11 cellular contexts compared by ENCODE assay signal in genomic region chr4:78707268-78707667, GRCh38.
DNase-seq lines count a peak whose midpoint lies in the region; ATAC-seq and TF ChIP-seq lines count a peak whose summit lies in the region.
"Had no signal": no experiment of that assay in that cellular context is flagged by ENCODE, and none has a peak within 500 bp of the region (broad histone marks: within the 10 kb centered on the region; RNA-seq: fewer than 3 reads in every experiment).

No MANE protein-coding gene starts in this region.

- ATAC-seq in GM19438 (IDR thresholded peaks at IDR 0.05; ENCODE audit: low read depth, unreplicated experiment) (peak; percentile 44), HG03354 (IDR thresholded peaks at IDR 0.05; ENCODE audit: poor library complexity, severe bottlenecking, unreplicated experiment) (peak; percentile 54), HG03565 (IDR thresholded peaks at IDR 0.05; ENCODE audit: unreplicated experiment) (no peak), HG02840 (IDR thresholded peaks at IDR 0.05; ENCODE audit: low FRiP score, unreplicated experiment) (no peak), GM19395 (IDR thresholded peaks at IDR 0.05; ENCODE audit: unreplicated experiment) (no peak), GM18870 (IDR thresholded peaks at IDR 0.05; ENCODE audit: unreplicated experiment) (no peak)

- peak overlapping the region; percentile 96; the same call in 1 of the 2 replicates for H3K27ac ChIP-seq in 22Rv1
- H3K27ac ChIP-seq in caudate nucleus (ENCODE audit: low read depth, low read length), result peak overlapping the region; percentile 72
- H3K27ac ChIP-seq: neutrophil had no signal

- no peak for TF ChIP-seq CTCF in 22Rv1 (IDR thresholded peaks at IDR 0.05)

- peak in 7 of 61 donors; percentile 2 to 20 (median 9) for DNase-seq in caudate nucleus (lab: John Stamatoyannopoulos, UW)
- DNase-seq: activated CD4-positive, alpha-beta memory T cell treated with anti-CD3 and anti-CD28 coated beads for 36 hours; NCI-H2029 treated with DMSO at 0.1 percent for 48 hours had no signal

Comparison
In these comparisons a context has a peak if more than half of its experiments do, and no peak if none do; other contexts are left out.
1. ATAC-seq: peak in GM19438 (single experiment) and HG03354 (single experiment); none in HG03565 (single experiment), HG02840 (single experiment), GM19395 (single experiment) and GM18870 (single experiment).